Comparison of ENCODE assay signal across 8 cellular contexts in the genomic region with DNA sequence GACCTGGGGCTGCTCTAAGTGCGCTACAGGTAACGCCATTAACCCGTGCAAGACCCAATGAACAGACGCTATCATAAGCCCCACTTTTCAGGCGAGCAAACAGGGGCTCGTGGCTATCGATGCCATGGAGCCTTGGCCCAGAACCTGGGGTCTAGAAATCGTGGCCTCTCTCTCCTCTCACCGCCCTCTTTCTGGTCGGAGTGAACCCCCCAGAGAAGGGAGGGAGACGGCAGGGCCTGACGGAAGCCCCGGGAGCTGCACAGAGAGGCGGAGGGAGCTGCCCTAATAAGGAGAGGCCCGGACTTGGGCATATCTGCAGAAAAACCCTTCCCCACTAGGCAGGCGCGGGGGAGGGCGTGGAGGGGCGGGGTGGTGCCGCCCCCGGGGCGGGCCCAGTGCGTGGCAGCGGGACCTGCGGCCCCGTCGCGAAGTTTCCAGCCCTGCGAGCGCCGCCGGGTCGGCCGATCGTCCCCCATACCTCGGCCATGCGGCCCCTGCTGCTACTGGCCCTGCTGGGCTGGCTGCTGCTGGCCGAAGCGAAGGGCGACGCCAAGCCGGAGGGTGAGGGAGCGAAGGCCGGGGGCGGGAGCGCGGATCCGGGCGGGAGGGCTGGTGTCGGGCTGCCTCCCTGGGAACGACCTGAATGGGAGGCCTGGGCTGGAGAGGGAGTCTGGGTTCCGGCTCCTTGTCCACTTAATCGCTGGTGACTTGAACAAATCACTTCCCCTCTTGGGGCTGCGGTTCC. TPM values are rescaled to one million over a fixed set of nuclear protein-coding genes. Genes with fewer than 3 reads are reported as not detected.
DNase-seq lines count a peak whose midpoint lies in the region; ATAC-seq, FAIRE-seq and TF ChIP-seq lines count a peak whose summit lies in the region.

A gene (plus strand): TSS at position 423 of the 745 bp plus-strand sequence. CDS start 63 bp downstream, at position 486.

- H3K4me1 ChIP-seq in OCI-LY1 (ENCODE audit: insufficient read depth, low read length, severe bottlenecking) (peaks cover 38% of the 10 kb centered on the region), endothelial cell of umbilical vein (ENCODE audit: control insufficient read depth, extremely low read depth, insufficient read depth, low read length) (peaks cover 34% of the 10 kb centered on the region)

- no peaks in the 10 kb centered on the region for H3F3A ChIP-seq in OCI-LY1 (ENCODE audit: insufficient read depth, low read length)

- TF ChIP-seq CTCF in OCI-LY1 (IDR thresholded peaks at IDR 0.05; ENCODE audit: low read length) (no peak), endothelial cell of umbilical vein (IDR thresholded peaks at IDR 0.05; ENCODE audit: extremely low read depth in 1 of 2, insufficient read depth in 1 of 2, low read depth in 1 of 2, low read length in 2 of 2) (no peak)

- peaks cover 7% of the 10 kb centered on the region; the same call in 1 of the 2 replicates for H3K79me2 ChIP-seq in OCI-LY1 (ENCODE audit: insufficient read depth, low read length)
- H3K79me2 ChIP-seq in endothelial cell of umbilical vein (ENCODE audit: control insufficient read depth, insufficient read depth, low read length), result peaks cover 27% of the 10 kb centered on the region

- peak; percentile 92 for FAIRE-seq in endothelial cell of umbilical vein (lab: Jason Lieb, UNC)

- H2AFZ ChIP-seq in OCI-LY1 (ENCODE audit: low read length) (peak within 1 kb of the TSS; percentile 50), endothelial cell of umbilical vein (ENCODE audit: low read depth, low read length) (peak within 1 kb of the TSS; percentile 81)

- intact Hi-C loops in endothelial cell of umbilical vein (cut with micrococcal nuclease), result loop anchor here (1.0 kb wide), 3 partner anchors 8 to 46 kb away; a partner anchor contains a TSS

- POLR2A ChIA-PET in endothelial cell of umbilical vein (lab: Charles Lee), result interaction anchor here (0.5 to 1.5 kb wide), 4 partner anchors 12 to 37 kb away, joined by 4 to 10 read pairs (median 8); no protein-coding TSS in a partner anchor

- H3K9me3 ChIP-seq in OCI-LY1 (ENCODE audit: low read length) (no peaks in the 10 kb centered on the region), endothelial cell of umbilical vein (replicated peaks; ENCODE audit: control insufficient read depth, insufficient read depth, low read length) (no peaks in the 10 kb centered on the region)

- H3K9me1 ChIP-seq in endothelial cell of umbilical vein (replicated peaks; ENCODE audit: control insufficient read depth, extremely low read depth, insufficient read depth, low read length), result no peaks in the 10 kb centered on the region

- ATAC-seq in GM19463 (IDR thresholded peaks at IDR 0.05; ENCODE audit: unreplicated experiment), result peak; percentile 93

- TF ChIP-seq POLR2A in endothelial cell of umbilical vein (IDR thresholded peaks at IDR 0.05; ENCODE audit: low read depth, low read length), result peak; percentile 89

- H3K27me3 ChIP-seq in OCI-LY1 (ENCODE audit: insufficient read depth, low read length) (no peaks in the 10 kb centered on the region), endothelial cell of umbilical vein (ENCODE audit: control insufficient read depth in 2 of 2, insufficient read depth in 2 of 2, low read length in 2 of 2) (no peaks in the 10 kb centered on the region)

- H3K4me3 ChIP-seq in OCI-LY1 (ENCODE audit: low read depth, low read length, poor library complexity, severe bottlenecking) (peak within 1 kb of the TSS; percentile 90), endothelial cell of umbilical vein (replicated peaks in 1 of 3; ENCODE audit: insufficient read depth in 1 of 3, low read depth in 1 of 3, low read length in 3 of 3) (peak within 1 kb of the TSS; percentile 41 to 70 (median 59))

- DNase-seq in CMK (ENCODE audit: low read depth), result peak; percentile 83
- DNase-seq in HS-27A (ENCODE audit: low read depth), result peak; percentile 57
- peak; percentile 87 for DNase-seq in activated CD8-positive, alpha-beta memory T cell treated with anti-CD3 and anti-CD28 coated beads, Interleukin-2, amount 50 U/mL, for 4 hours
- peak; percentile 91 for DNase-seq in endothelial cell of umbilical vein (ENCODE audit: low read depth, low spot score)
- peak; percentile 24 for DNase-seq in middle frontal gyrus (ENCODE audit: extremely low spot score, low spot score)
- DNase-seq in stimulated activated CD8-positive, alpha-beta memory T cell treated with anti-CD3 and anti-CD28 coated beads, Interleukin-15, amount 100 ng/mL, for 48 hours (ENCODE audit: low read depth in 2 of 2), result peak; percentile 79 to 85

- CTCF ChIA-PET in endothelial cell of umbilical vein (lab: Charles Lee), result interaction anchor here (0.6 to 1.2 kb wide), 2 partner anchors 8 to 47 kb away, joined by 3 read pairs; a partner anchor contains a TSS

- H3K36me3 ChIP-seq in OCI-LY1 (ENCODE audit: insufficient read depth, low read length), result peaks cover 4% of the 10 kb centered on the region; the same call in 1 of the 2 replicates
- peaks cover 0 to 7% of the 10 kb centered on the region in 2 experiments for H3K36me3 ChIP-seq in endothelial cell of umbilical vein (ENCODE audit: control insufficient read depth in 2 of 2, extremely low read depth in 1 of 2, insufficient read depth in 2 of 2, low read length in 2 of 2)

- H3K27ac ChIP-seq in OCI-LY1 (ENCODE audit: low read depth, low read length, poor library complexity, severe bottlenecking) (peak within 1 kb of the TSS; percentile 56), endothelial cell of umbilical vein (ENCODE audit: insufficient read depth, low read depth, low read length) (peak within 1 kb of the TSS; percentile 36)

- peak within 1 kb of the TSS; percentile 85 for H3K4me2 ChIP-seq in OCI-LY1 (ENCODE audit: low read length)
- H3K4me2 ChIP-seq in endothelial cell of umbilical vein (ENCODE audit: insufficient read depth, low read length), result peak within 1 kb of the TSS; percentile 86

- no peaks in the 10 kb centered on the region for H4K20me1 ChIP-seq in OCI-LY1 (ENCODE audit: insufficient read depth, low read length)
- no peaks in the 10 kb centered on the region for H4K20me1 ChIP-seq in endothelial cell of umbilical vein (replicated peaks; ENCODE audit: control insufficient read depth, extremely low read depth, insufficient read depth, low read length)

- dilution Hi-C loops in endothelial cell of umbilical vein (cut with MboI; ENCODE audit: extremely low pct_ligation_motif_present, low sequenced_read_pairs), result no loop called here

- no TSS peak for BruUV-seq in endothelial cell of umbilical vein (replicated peaks; lab: Mats Ljungman, UMichigan)

- H3K9ac ChIP-seq in OCI-LY1 (ENCODE audit: low read length), result peak within 1 kb of the TSS; percentile 94
- peak within 1 kb of the TSS; percentile 60 for H3K9ac ChIP-seq in endothelial cell of umbilical vein (replicated peaks; ENCODE audit: extremely low read depth, insufficient read depth, low read length)

- H3K9me2 ChIP-seq in OCI-LY1 (ENCODE audit: low read depth, low read length), result no peaks in the 10 kb centered on the region

TF ChIP-seq in endothelial cell of umbilical vein, 7 proteins besides CTCF, POLR2A, EP300 and RAD21:
- TF ChIP-seq EZH2 (IDR thresholded peaks at IDR 0.05; ENCODE audit: borderline replicate concordance, low read depth, low read length, severe bottlenecking), result no peak
- TF ChIP-seq, protein P1, sequence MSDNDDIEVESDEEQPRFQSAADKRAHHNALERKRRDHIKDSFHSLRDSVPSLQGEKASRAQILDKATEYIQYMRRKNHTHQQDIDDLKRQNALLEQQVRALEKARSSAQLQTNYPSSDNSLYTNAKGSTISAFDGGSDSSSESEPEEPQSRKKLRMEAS (IDR thresholded peaks at IDR 0.05; ENCODE audit: insufficient read depth, insufficient read length), result no peak
- no peak for TF ChIP-seq JUN (IDR thresholded peaks at IDR 0.05; ENCODE audit: borderline replicate concordance, insufficient read depth, insufficient read length, low read depth)
- TF ChIP-seq POLR2AphosphoS5 (IDR thresholded peaks at IDR 0.05; ENCODE audit: insufficient read depth, low read depth, low read length), result peak; percentile 93
- no peak for TF ChIP-seq MYC (IDR thresholded peaks at IDR 0.05; ENCODE audit: low read depth, low read length)
- no peak for TF ChIP-seq FOS (IDR thresholded peaks at IDR 0.05; ENCODE audit: borderline replicate concordance, insufficient read depth, low read length)
- TF ChIP-seq GATA2 (IDR thresholded peaks at IDR 0.05; ENCODE audit: insufficient read depth, insufficient read length, low read depth, low read length), result no peak

RNA-seq across cellular contexts. Expression of the gene that starts here (rescaled TPM):
- 245 and 260 TPM in 2 replicates for total RNA-seq in endothelial cell of umbilical vein
- polyA plus RNA-seq in endothelial cell of umbilical vein, result 412 and 424 TPM in 2 replicates
- polyA plus RNA-seq in endothelial cell of umbilical vein (2011; cell fraction: cytosol; rRNA removed), result 307 and 311 TPM in 2 replicates
- polyA plus RNA-seq in endothelial cell of umbilical vein (2011; cell fraction: nucleus; rRNA removed), result 187 and 218 TPM in 2 replicates
- 236 and 278 TPM in 2 replicates for polyA plus RNA-seq in endothelial cell of umbilical vein (2012)
- polyA minus RNA-seq in endothelial cell of umbilical vein, result 286 and 316 TPM in 2 replicates
- 45.9 TPM for polyA minus RNA-seq in endothelial cell of umbilical vein (2011; cell fraction: cytosol; rRNA and poly(A)+ RNA removed)
- polyA minus RNA-seq in endothelial cell of umbilical vein (2011; cell fraction: nucleus; rRNA and poly(A)+ RNA removed), result 81.1 and 81.9 TPM in 2 replicates

Comparison
In these comparisons a context has a peak if more than half of its experiments do, and no peak if none do; other contexts are left out.
1. Peak in every context shown above with its lines: DNase-seq, ATAC-seq, H3K4me3 ChIP-seq and H3K27ac ChIP-seq.
2. DNase-seq: peak in every context shown above with its lines; median percentile 91 in endothelial cell of umbilical vein; 87 in activated CD8-positive, alpha-beta memory T cell treated with anti-CD3 and anti-CD28 coated beads, Interleukin-2, amount 50 U/mL, for 4 hours; 83 in CMK; 82 in stimulated activated CD8-positive, alpha-beta memory T cell treated with anti-CD3 and anti-CD28 coated beads, Interleukin-15, amount 100 ng/mL, for 48 hours; 57 in HS-27A; 24 in middle frontal gyrus.